ENCODE assay signal across 39 cellular contexts in the genomic region with DNA sequence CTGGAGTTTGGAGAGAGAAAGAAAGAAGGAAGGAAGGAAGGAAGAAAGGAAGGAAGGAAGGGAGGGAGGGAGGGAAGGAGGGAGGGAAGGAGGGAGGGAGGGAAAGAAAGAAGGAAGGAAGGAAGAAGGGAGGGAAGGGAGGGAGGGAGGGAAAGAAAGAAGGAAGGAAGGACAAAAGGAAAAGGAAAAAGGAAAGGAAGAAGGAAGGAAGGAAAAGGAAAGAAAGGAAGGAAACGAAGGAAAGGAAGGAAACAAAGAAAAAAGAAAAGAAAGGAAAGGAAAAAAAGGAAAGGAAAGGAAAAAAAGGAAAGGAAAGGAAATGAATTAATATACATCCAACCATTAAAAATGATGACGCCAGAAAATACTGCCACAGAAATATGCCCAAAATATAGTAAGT. TPM values are rescaled to one million over a fixed set of nuclear protein-coding genes. Genes with fewer than 3 reads are reported as not detected.
"Had no signal": no experiment of that assay in that cellular context is flagged by ENCODE, and none has a peak within 500 bp of the region (broad histone marks: within the 10 kb centered on the region; RNA-seq: fewer than 3 reads in every experiment).

No MANE protein-coding gene starts in this region.

- H3K36me3 ChIP-seq: MG63 had no signal

- H3K4me3 ChIP-seq: MG63 had no signal

- H3K9me3 ChIP-seq: MG63 had no signal

- DNase-seq: Kasumi-1, MG63, MM.1S, MV-4-11, NCI-H1048, NCI-H1092, NCI-H1092 treated with DMSO at 0.1 percent for 48 hours, NCI-H1105, NCI-H1105 treated with DMSO at 0.1 percent for 48 hours, NCI-H1417, NCI-H1417 treated with DMSO at 0.1 percent for 48 hours, NCI-H1436, NCI-H1436 treated with DMSO at 0.1 percent for 48 hours, NCI-H146, NCI-H1694, NCI-H1694 treated with DMSO at 0.1 percent for 48 hours, NCI-H187, NCI-H187 treated with DMSO at 0.1 percent for 48 hours, NCI-H1930, NCI-H2029, NCI-H2029 treated with DMSO at 0.1 percent for 48 hours, NCI-H2081, NCI-H2081 treated with DMSO at 0.1 percent for 48 hours, NCI-H2107, NCI-H2171, NCI-H2171 treated with DMSO at 0.1 percent for 48 hours, NCI-H2227 treated with DMSO at 0.1 percent for 48 hours, NCI-H226, NCI-H345, NCI-H446, NCI-H446 treated with DMSO at 0.1 percent for 48 hours, NCI-H510A, NCI-H510A treated with DMSO at 0.1 percent for 48 hours, NCI-H524, NCI-H524 treated with DMSO at 0.1 percent for 48 hours had no signal

RNA-seq across cellular contexts. Expression of a gene that starts 18.7 kb away (rescaled TPM):
- total RNA-seq: LHCN-M2, M059J, MCF 10A, NCI-H460 had no signal

RNA-seq across cellular contexts. Expression of a gene that starts 27.4 kb away (rescaled TPM):
- total RNA-seq: LHCN-M2, M059J, MCF 10A, NCI-H460 had no signal
